8 cellular contexts compared by ENCODE assay signal in genomic region chr12:49094104-49094948, GRCh38. TPM values are rescaled to one million over a fixed set of nuclear protein-coding genes. Genes with fewer than 3 reads are reported as not detected.
DNase-seq lines count a peak whose midpoint lies in the region; ATAC-seq and TF ChIP-seq lines count a peak whose summit lies in the region.

DHH (minus strand) TSS chr12:49094801; CDS start chr12:49094512, 289 bp downstream.

- no peaks in the 10 kb centered on the region for H3K79me2 ChIP-seq in Karpas-422 (ENCODE audit: low read length)

- H3K4me1 ChIP-seq in A673 (ENCODE audit: insufficient read depth, low read length, poor library complexity, severe bottlenecking) (peaks cover 9% of the 10 kb centered on the region), Karpas-422 (ENCODE audit: low read length) (peaks cover 17% of the 10 kb centered on the region), adrenal gland (replicated peaks in 1 of 2) (peaks cover 10 to 39% of the 10 kb centered on the region in 2 donors), right lobe of liver (peaks cover 0 to 28% (median 0%) of the 10 kb centered on the region in 4 donors), aorta (ENCODE audit: control insufficient read depth in 1 of 2, insufficient read depth in 2 of 2, low read length in 2 of 2) (no peaks in the 10 kb centered on the region)

- no peak for TF ChIP-seq CTCF in A673 (conservative IDR thresholded peaks at IDR 0.05; ENCODE audit: low read depth, low read length)
- TF ChIP-seq CTCF in adrenal gland (IDR thresholded peaks at IDR 0.05) = no peak
- TF ChIP-seq CTCF in right lobe of liver (IDR thresholded peaks at IDR 0.05) = no peak

- DNase-seq in A673 (ENCODE audit: low spot score) (no peak), Karpas-422 (no peak), adrenal gland (peak; percentile 39 to 71 (median 50)), right lobe of liver (peak in 1 of 3 donors; percentile 29), aorta (peak; percentile 67 to 81)
- DNase-seq in activated CD4-positive, alpha-beta T cell treated with anti-CD3 and anti-CD28 coated beads, Interleukin-2, amount 50 U/mL, for 1 hour = no peak

- peak within 1 kb of the TSS; percentile 29; the same call in 1 of the 2 replicates for H3K9ac ChIP-seq in Karpas-422 (ENCODE audit: low read length)

- peak; percentile 14 to 27 (median 20) for ATAC-seq in right lobe of liver
- peak; percentile 47 for ATAC-seq in aorta (ENCODE audit: low FRiP score)
- ATAC-seq in GM21576 (IDR thresholded peaks at IDR 0.05; ENCODE audit: unreplicated experiment) = no peak
- no peak for ATAC-seq in HG03520 (IDR thresholded peaks at IDR 0.05; ENCODE audit: unreplicated experiment)

- H2AFZ ChIP-seq in Karpas-422 (ENCODE audit: low read length) = no peak within 1 kb of the TSS

- no peaks in the 10 kb centered on the region for H3K9me2 ChIP-seq in Karpas-422 (replicated peaks; ENCODE audit: insufficient read depth, low read length)

- 3 to 17% (median 3%) methylated on average over 8 to 49 of the region's 49 CpGs for WGBS in adrenal gland, 4 donors
- 22% methylated on average over 13 of the region's 49 CpGs for WGBS in right lobe of liver (ENCODE audit: insufficient coverage, low coverage, low lambda C conversion rate, missing lambda C conversion rate)
- 1% methylated on average over 48 to 49 of the region's 49 CpGs for WGBS in aorta, 2 donors

- CTCF ChIA-PET in A673 (lab: Charles Lee) = interaction anchor here (1.5 kb wide), 1 partner anchor 30 kb away, joined by 5 read pairs; no protein-coding TSS in a partner anchor

- H3K9me3 ChIP-seq in A673 (ENCODE audit: low read depth, low read length, poor library complexity, severe bottlenecking) (no peaks in the 10 kb centered on the region), Karpas-422 (ENCODE audit: low read length) (no peaks in the 10 kb centered on the region), adrenal gland (replicated peaks in 1 of 3) (no peaks in the 10 kb centered on the region), right lobe of liver (no peaks in the 10 kb centered on the region), aorta (ENCODE audit: control insufficient read depth, low read length) (no peaks in the 10 kb centered on the region)

- H3K4me2 ChIP-seq in Karpas-422 (ENCODE audit: low read depth, low read length, poor library complexity, severe bottlenecking) = peak within 1 kb of the TSS; percentile 49

- H3K36me3 ChIP-seq in A673 (ENCODE audit: insufficient read depth, low read length, poor library complexity, severe bottlenecking) (peaks cover 5% of the 10 kb centered on the region), Karpas-422 (ENCODE audit: insufficient read depth, low read length) (no peaks in the 10 kb centered on the region), adrenal gland (replicated peaks in 1 of 2) (peaks cover 0 to 26% of the 10 kb centered on the region in 2 donors), right lobe of liver (peaks cover 0 to 17% (median 5%) of the 10 kb centered on the region in 4 donors), aorta (ENCODE audit: control insufficient read depth in 1 of 2, insufficient read depth in 2 of 2, low read length in 1 of 2) (peaks cover 0 to 3% of the 10 kb centered on the region in 2 donors)

- H4K20me1 ChIP-seq in Karpas-422 (ENCODE audit: insufficient read depth, low read depth, low read length) = no peaks in the 10 kb centered on the region

- no peak for TF ChIP-seq POLR2A in adrenal gland (IDR thresholded peaks at IDR 0.05)
- no peak for TF ChIP-seq POLR2A in right lobe of liver (IDR thresholded peaks at IDR 0.05)

- POLR2A ChIA-PET in A673 (lab: Charles Lee; ENCODE audit: low non-redundant PET) = no interaction called here

- BruUV-seq in A673 (replicated peaks; lab: Mats Ljungman, UMichigan) = no TSS peak

- intact Hi-C loops in A673 (cut with micrococcal nuclease; ENCODE audit: unreplicated experiment) = no loop called here
- intact Hi-C loops in adrenal gland (cut with DNase I) = no loop called here
- intact Hi-C loops in right lobe of liver (cut with DNase I) = no loop called here
- intact Hi-C loops in aorta (cut with DNase I) = no loop called here

- no peak within 1 kb of the TSS for H3K27ac ChIP-seq in A673 (ENCODE audit: low read depth, low read length, poor library complexity, severe bottlenecking)
- H3K27ac ChIP-seq in Karpas-422 (ENCODE audit: low read length) = no peak within 1 kb of the TSS
- H3K27ac ChIP-seq in adrenal gland = no peak within 1 kb of the TSS
- no peak within 1 kb of the TSS for H3K27ac ChIP-seq in right lobe of liver
- H3K27ac ChIP-seq in aorta (ENCODE audit: low read depth in 1 of 2, low read length in 2 of 2) = no peak within 1 kb of the TSS

- peak within 1 kb of the TSS; percentile 10 for H3K4me3 ChIP-seq in A673 (ENCODE audit: low read depth, low read length, poor library complexity, severe bottlenecking)
- H3K4me3 ChIP-seq in Karpas-422 (ENCODE audit: low read length) = peak within 1 kb of the TSS; percentile 49; the same call in 1 of the 2 replicates
- H3K4me3 ChIP-seq in adrenal gland = peak within 1 kb of the TSS in 1 of 4 donors; percentile 5
- no peak within 1 kb of the TSS for H3K4me3 ChIP-seq in right lobe of liver
- no peak within 1 kb of the TSS for H3K4me3 ChIP-seq in aorta (ENCODE audit: low read length in 2 of 2)

- H3K27me3 ChIP-seq in A673 (replicated peaks; ENCODE audit: insufficient read depth, low read depth, low read length, poor library complexity) = peaks cover 61% of the 10 kb centered on the region
- H3K27me3 ChIP-seq in Karpas-422 (ENCODE audit: low read length) = no peaks in the 10 kb centered on the region
- peaks cover 13% of the 10 kb centered on the region for H3K27me3 ChIP-seq in adrenal gland
- peaks cover 0 to 16% of the 10 kb centered on the region in 2 donors for H3K27me3 ChIP-seq in right lobe of liver
- no peaks in the 10 kb centered on the region for H3K27me3 ChIP-seq in aorta (ENCODE audit: control insufficient read depth in 1 of 2, insufficient read depth in 2 of 2, low read length in 1 of 2)

RNA-seq across cellular contexts. Expression of gene DHH, which starts in this region (rescaled TPM):
- total RNA-seq in A673 (2021) (0.22 and 0.39 TPM in 2 replicates), adrenal gland (1 to 10 TPM in 1 of 8 donors, under 1 TPM in 7; 0.18 to 1.0 (median 0.50) TPM), right lobe of liver (under 1 TPM in 3 of 6 experiments, not detected in 3; 0.04 to 0.13 (median 0.07) TPM), aorta (1 to 10 TPM; 1.3 to 3.6 TPM)
- 0.26 and 0.36 TPM in 2 replicates for total RNA-seq in Karpas-422 (2014; rRNA removed; shearing (Covaris generic); ENCODE audit: low replicate concordance)
- polyA plus RNA-seq in adrenal gland (under 1 TPM; 0.13 to 0.84 (median 0.16) TPM), aorta (under 1 TPM in 1 of 2 donors, not detected in 1; 0.33 TPM)

Comparison
In these comparisons a context has a peak if more than half of its experiments do, and no peak if none do; other contexts are left out.
1. Peak in ATAC-seq in right lobe of liver; RNA of the gene not detected or under 1 TPM.
2. DNase-seq: peak in adrenal gland (7 of 7) and aorta (2 of 2); none in A673 (single experiment), Karpas-422 (single experiment) and activated CD4-positive, alpha-beta T cell treated with anti-CD3 and anti-CD28 coated beads, Interleukin-2, amount 50 U/mL, for 1 hour (single experiment).
3. H3K4me3 ChIP-seq: peak in A673 (single experiment) and Karpas-422 (single experiment); none in right lobe of liver (0 of 3) and aorta (0 of 2).